16 cellular contexts compared by ENCODE assay signal in the genomic region with DNA sequence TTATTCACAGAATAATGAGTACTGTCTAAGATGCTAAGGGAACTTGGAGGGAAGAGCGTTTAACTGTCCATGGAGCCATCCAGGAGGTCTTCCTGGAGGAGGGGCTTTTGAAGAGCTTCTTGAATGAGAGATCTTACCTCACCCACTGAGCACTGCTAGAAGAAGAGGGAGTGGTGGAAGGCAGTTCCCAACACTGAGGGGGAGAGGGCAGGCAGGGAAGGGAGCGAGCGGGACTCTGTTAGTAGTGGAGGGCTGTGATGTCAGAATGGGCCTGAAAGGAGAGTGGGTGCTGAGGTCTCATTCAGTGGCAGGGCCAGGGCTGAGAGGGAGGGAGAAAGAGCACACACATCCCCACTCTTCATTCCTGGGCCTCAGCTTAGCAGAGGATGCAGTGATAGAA.
A peak's percentile ranks its signal among the peaks of the same experiment; 100 is the strongest.
DNase-seq lines count a peak whose midpoint lies in the region; ATAC-seq and TF ChIP-seq lines count a peak whose summit lies in the region.
"Had no signal": no experiment of that assay in that cellular context is flagged by ENCODE, and none has a peak within 500 bp of the region (broad histone marks: within the 10 kb centered on the region; RNA-seq: fewer than 3 reads in every experiment).

No MANE protein-coding gene starts in this region.

- no peaks in the 10 kb centered on the region for H3K4me1 ChIP-seq in BE2C

- H3K4me1 Mint-ChIP-seq in stimulated activated naive CD8-positive, alpha-beta T cell treated with anti-CD3 and anti-CD28 coated beads, Interleukin-15, Interleukin-2, amounts not matched to agents 100 ng/mL and 50 ng/mL, for 24 hours (ENCODE audit: low read depth) = peaks cover 96% of the 10 kb centered on the region
- H3K4me1 Mint-ChIP-seq in activated naive CD8-positive, alpha-beta T cell (ENCODE audit: low read depth) = peaks cover 93% of the 10 kb centered on the region
- H3K4me1 Mint-ChIP-seq in naive B cell = peaks cover 66 to 93% (median 84%) of the 10 kb centered on the region in 3 donors

- H3K27me3 Mint-ChIP-seq in stimulated activated naive CD8-positive, alpha-beta T cell treated with anti-CD3 and anti-CD28 coated beads, Interleukin-15, Interleukin-2, amounts not matched to agents 100 ng/mL and 50 ng/mL, for 24 hours = no peaks in the 10 kb centered on the region
- H3K27me3 Mint-ChIP-seq in activated naive CD8-positive, alpha-beta T cell = no peaks in the 10 kb centered on the region
- H3K27me3 Mint-ChIP-seq in naive B cell = no peaks in the 10 kb centered on the region

- H3K9me3 Mint-ChIP-seq in stimulated activated naive CD8-positive, alpha-beta T cell treated with anti-CD3 and anti-CD28 coated beads, Interleukin-15, Interleukin-2, amounts not matched to agents 100 ng/mL and 50 ng/mL, for 24 hours = peaks cover 4% of the 10 kb centered on the region
- H3K9me3 Mint-ChIP-seq in activated naive CD8-positive, alpha-beta T cell (ENCODE audit: low read depth) = peaks cover 4% of the 10 kb centered on the region
- H3K9me3 Mint-ChIP-seq in naive B cell = peaks cover 0 to 2% (median 0%) of the 10 kb centered on the region in 7 donors

- H3K9me3 ChIP-seq in BE2C = no peaks in the 10 kb centered on the region
- H3K9me3 ChIP-seq: mucosa of descending colon had no signal

- H3K4me3 Mint-ChIP-seq in stimulated activated naive CD8-positive, alpha-beta T cell treated with anti-CD3 and anti-CD28 coated beads, Interleukin-15, Interleukin-2, amounts not matched to agents 100 ng/mL and 50 ng/mL, for 24 hours = peak overlapping the region; percentile 30
- peak overlapping the region; percentile 74 for H3K4me3 Mint-ChIP-seq in activated naive CD8-positive, alpha-beta T cell
- H3K4me3 Mint-ChIP-seq in naive B cell = peak overlapping the region in 6 of 8 donors; percentile 14 to 77 (median 62)

- no peak for ATAC-seq in stimulated activated naive CD8-positive, alpha-beta T cell treated with anti-CD3 and anti-CD28 coated beads, Interleukin-15, Interleukin-2, amounts not matched to agents 100 U/mL and 50 U/mL, for 24 hours
- ATAC-seq in naive B cell (ENCODE audit: low read depth in 2 of 2) (no peak), HG03469 (IDR thresholded peaks at IDR 0.05; ENCODE audit: unreplicated experiment) (no peak), HG02870 (IDR thresholded peaks at IDR 0.05; ENCODE audit: unreplicated experiment) (no peak)
- ATAC-seq: left colon, mucosa of descending colon had no signal

- no peak overlapping the region for H3K4me3 ChIP-seq in BE2C (ENCODE audit: low read depth, low read length)
- H3K4me3 ChIP-seq: mucosa of descending colon had no signal

- no peak for DNase-seq in stimulated activated naive CD8-positive, alpha-beta T cell treated with anti-CD3 and anti-CD28 coated beads, Interleukin-15, Interleukin-2, amounts not matched to agents 100 U/mL and 50 U/mL, for 24 hours
- DNase-seq in naive B cell (no peak), NCI-H69 (lab: John Stamatoyannopoulos, UW) (no peak), BE2C (no peak)
- DNase-seq: caudate nucleus; DND-41; effector CD4-positive, alpha-beta T cell; mucosa of descending colon; NCI-H146; NCI-H446; posterior cingulate gyrus had no signal

- no peak for TF ChIP-seq CTCF in BE2C (IDR thresholded peaks at IDR 0.05; ENCODE audit: low read depth, low read length)

- H3K27ac Mint-ChIP-seq in stimulated activated naive CD8-positive, alpha-beta T cell treated with anti-CD3 and anti-CD28 coated beads, Interleukin-15, Interleukin-2, amounts not matched to agents 100 ng/mL and 50 ng/mL, for 24 hours = peak overlapping the region; percentile 88
- H3K27ac Mint-ChIP-seq in activated naive CD8-positive, alpha-beta T cell = peak overlapping the region; percentile 95
- peak overlapping the region; percentile 72 to 97 (median 91) for H3K27ac Mint-ChIP-seq in naive B cell

- no peaks in the 10 kb centered on the region for H3K27me3 ChIP-seq in BE2C

- no peaks in the 10 kb centered on the region for H3K36me3 ChIP-seq in BE2C

- H3K36me3 Mint-ChIP-seq in stimulated activated naive CD8-positive, alpha-beta T cell treated with anti-CD3 and anti-CD28 coated beads, Interleukin-15, Interleukin-2, amounts not matched to agents 100 ng/mL and 50 ng/mL, for 24 hours (ENCODE audit: low read depth) = peaks cover 44% of the 10 kb centered on the region
- H3K36me3 Mint-ChIP-seq in activated naive CD8-positive, alpha-beta T cell = peaks cover 22% of the 10 kb centered on the region
- H3K36me3 Mint-ChIP-seq in naive B cell = peaks cover 15 to 17% of the 10 kb centered on the region in 2 donors
